In genomic region chr20:57717797-57718196, GRCh38 we compare ENCODE assay signal across 10 cellular contexts. TPM values are rescaled to one million over a fixed set of nuclear protein-coding genes. Genes with fewer than 3 reads are reported as not detected.
A peak's percentile ranks its signal among the peaks of the same experiment; 100 is the strongest.
DNase-seq lines count a peak whose midpoint lies in the region; ATAC-seq and TF ChIP-seq lines count a peak whose summit lies in the region.
"Had no signal": no experiment of that assay in that cellular context is flagged by ENCODE, and none has a peak within 500 bp of the region (broad histone marks: within the 10 kb centered on the region; RNA-seq: fewer than 3 reads in every experiment).

No MANE protein-coding gene starts in this region.

- peak overlapping the region; percentile 0 for H3K4me3 ChIP-seq in RWPE2 (ENCODE audit: severe bottlenecking)

- peaks cover 52% of the 10 kb centered on the region for H3K4me1 ChIP-seq in RWPE2 (ENCODE audit: insufficient read depth, poor library complexity, severe bottlenecking)

- peaks cover 25% of the 10 kb centered on the region for H3K4me1 Mint-ChIP-seq in activated naive CD4-positive, alpha-beta T cell treated with anti-CD3 and anti-CD28 coated beads, Interleukin-2, amount 50 U/mL, for 24 hours
- peaks cover 13% of the 10 kb centered on the region for H3K4me1 Mint-ChIP-seq in type B pancreatic cell (ENCODE audit: unreplicated experiment)

- no peaks in the 10 kb centered on the region for H3K27me3 Mint-ChIP-seq in activated naive CD4-positive, alpha-beta T cell treated with anti-CD3 and anti-CD28 coated beads, Interleukin-2, amount 50 U/mL, for 24 hours
- H3K27me3 Mint-ChIP-seq in type B pancreatic cell: peaks cover 27% of the 10 kb centered on the region

- H3K36me3 Mint-ChIP-seq in activated naive CD4-positive, alpha-beta T cell treated with anti-CD3 and anti-CD28 coated beads, Interleukin-2, amount 50 U/mL, for 24 hours: no peaks in the 10 kb centered on the region
- H3K36me3 Mint-ChIP-seq in type B pancreatic cell: no peaks in the 10 kb centered on the region

- DNase-seq in activated naive CD4-positive, alpha-beta T cell (lab: John Stamatoyannopoulos, UW): no peak
- DNase-seq in RWPE2 (ENCODE audit: low spot score) (no peak), glomerular visceral epithelial cell (ENCODE audit: extremely low spot score) (peak; percentile 20), type B pancreatic cell (ENCODE audit: extremely low spot score, unreplicated experiment) (no peak), RKO (ENCODE audit: low spot score) (no peak), GM13976 (ENCODE audit: low spot score) (no peak)

- no peak for TF ChIP-seq CTCF in RWPE2 (IDR thresholded peaks at IDR 0.05; ENCODE audit: poor library complexity, severe bottlenecking)
- TF ChIP-seq CTCF in type B pancreatic cell (conservative IDR thresholded peaks at IDR 0.05): no peak
- TF ChIP-seq CTCF in GM13976 (IDR thresholded peaks at IDR 0.05; ENCODE audit: borderline replicate concordance, control extremely low read depth, extremely low read depth, insufficient read depth, missing control alignments): no peak

- no peak overlapping the region for H3K27ac Mint-ChIP-seq in activated naive CD4-positive, alpha-beta T cell treated with anti-CD3 and anti-CD28 coated beads, Interleukin-2, amount 50 U/mL, for 24 hours
- H3K27ac Mint-ChIP-seq in type B pancreatic cell: peak overlapping the region; percentile 84
- H3K27ac Mint-ChIP-seq: nephron progenitor cell had no signal

- no peaks in the 10 kb centered on the region for H3K27me3 ChIP-seq in RWPE2 (ENCODE audit: insufficient read depth, poor library complexity, severe bottlenecking)

- H3K4me3 Mint-ChIP-seq in activated naive CD4-positive, alpha-beta T cell treated with anti-CD3 and anti-CD28 coated beads, Interleukin-2, amount 50 U/mL, for 24 hours: peak overlapping the region; percentile 49
- H3K4me3 Mint-ChIP-seq in type B pancreatic cell: peak overlapping the region; percentile 62

- ATAC-seq in RWPE2 (ENCODE audit: low read depth) (peak; percentile 64), HG03460 (IDR thresholded peaks at IDR 0.05; ENCODE audit: unreplicated experiment) (no peak)

- H3K9me3 ChIP-seq in RWPE2 (ENCODE audit: severe bottlenecking): no peaks in the 10 kb centered on the region

- no peaks in the 10 kb centered on the region for H3K9me3 Mint-ChIP-seq in activated naive CD4-positive, alpha-beta T cell treated with anti-CD3 and anti-CD28 coated beads, Interleukin-2, amount 50 U/mL, for 24 hours
- no peaks in the 10 kb centered on the region for H3K9me3 Mint-ChIP-seq in type B pancreatic cell
- H3K9me3 Mint-ChIP-seq: activated T-cell treated with anti-CD3 and anti-CD28 coated beads, Interleukin-2, amount 50 U/mL, for 4 hours; nephron progenitor cell had no signal

- H3K27ac ChIP-seq in RWPE2 (ENCODE audit: poor library complexity, severe bottlenecking): peak overlapping the region; percentile 100

- in situ Hi-C loops in GM13976 (cut with MboI; ENCODE audit: low sequenced_read_pairs, unreplicated experiment): no loop called here

- H3K36me3 ChIP-seq in RWPE2 (ENCODE audit: low read depth): no peaks in the 10 kb centered on the region

RNA-seq across cellular contexts. Expression of gene PMEPA1, which starts 8.0 kb away (rescaled TPM):
- total RNA-seq in type B pancreatic cell (ENCODE audit: low replicate concordance): 4.3 and 8.8 TPM in 2 replicates
